ENCODE assay signal across 1 cellular context in the genomic region with DNA sequence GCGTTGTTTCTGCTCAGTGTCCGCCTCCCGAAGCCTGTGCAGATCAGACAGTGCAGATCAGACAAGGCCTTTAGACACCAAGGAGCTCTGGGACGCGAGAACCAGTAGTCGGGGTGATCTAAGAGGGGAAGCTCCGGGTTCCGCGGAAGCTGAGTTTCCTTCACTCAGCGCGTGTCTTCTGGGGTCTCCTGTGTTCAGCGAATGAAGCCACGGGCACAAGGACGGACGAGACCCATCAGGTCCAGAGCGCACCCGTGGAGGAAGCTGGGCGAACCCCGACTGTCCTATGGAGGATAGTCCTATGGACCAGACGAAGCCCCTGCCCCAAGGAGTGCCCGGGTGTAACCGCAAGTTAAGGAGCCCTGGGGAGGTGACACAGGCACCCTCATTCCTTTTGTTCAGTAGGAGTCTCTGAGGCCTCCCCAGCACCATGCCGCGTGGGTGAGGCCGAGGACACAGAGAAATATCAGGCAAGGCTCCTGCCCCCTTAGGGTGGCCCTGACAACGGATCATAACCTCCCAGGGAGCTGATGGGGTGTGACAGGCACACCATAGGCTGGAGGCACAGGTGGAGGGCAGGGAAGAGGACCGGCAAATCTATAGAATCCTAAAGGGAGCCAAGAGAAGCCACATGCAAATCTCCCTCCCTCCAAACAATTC.
TF ChIP-seq lines count a peak whose summit lies in the region.

No MANE protein-coding gene starts in this region.

TF ChIP-seq in GM12878, 131 proteins besides CTCF, POLR2A, EP300 and RAD21:
- TF ChIP-seq RELA (IDR thresholded peaks at IDR 0.05; ENCODE audit: borderline replicate concordance, partially characterized antibody): no peak
- TF ChIP-seq, protein P1, sequence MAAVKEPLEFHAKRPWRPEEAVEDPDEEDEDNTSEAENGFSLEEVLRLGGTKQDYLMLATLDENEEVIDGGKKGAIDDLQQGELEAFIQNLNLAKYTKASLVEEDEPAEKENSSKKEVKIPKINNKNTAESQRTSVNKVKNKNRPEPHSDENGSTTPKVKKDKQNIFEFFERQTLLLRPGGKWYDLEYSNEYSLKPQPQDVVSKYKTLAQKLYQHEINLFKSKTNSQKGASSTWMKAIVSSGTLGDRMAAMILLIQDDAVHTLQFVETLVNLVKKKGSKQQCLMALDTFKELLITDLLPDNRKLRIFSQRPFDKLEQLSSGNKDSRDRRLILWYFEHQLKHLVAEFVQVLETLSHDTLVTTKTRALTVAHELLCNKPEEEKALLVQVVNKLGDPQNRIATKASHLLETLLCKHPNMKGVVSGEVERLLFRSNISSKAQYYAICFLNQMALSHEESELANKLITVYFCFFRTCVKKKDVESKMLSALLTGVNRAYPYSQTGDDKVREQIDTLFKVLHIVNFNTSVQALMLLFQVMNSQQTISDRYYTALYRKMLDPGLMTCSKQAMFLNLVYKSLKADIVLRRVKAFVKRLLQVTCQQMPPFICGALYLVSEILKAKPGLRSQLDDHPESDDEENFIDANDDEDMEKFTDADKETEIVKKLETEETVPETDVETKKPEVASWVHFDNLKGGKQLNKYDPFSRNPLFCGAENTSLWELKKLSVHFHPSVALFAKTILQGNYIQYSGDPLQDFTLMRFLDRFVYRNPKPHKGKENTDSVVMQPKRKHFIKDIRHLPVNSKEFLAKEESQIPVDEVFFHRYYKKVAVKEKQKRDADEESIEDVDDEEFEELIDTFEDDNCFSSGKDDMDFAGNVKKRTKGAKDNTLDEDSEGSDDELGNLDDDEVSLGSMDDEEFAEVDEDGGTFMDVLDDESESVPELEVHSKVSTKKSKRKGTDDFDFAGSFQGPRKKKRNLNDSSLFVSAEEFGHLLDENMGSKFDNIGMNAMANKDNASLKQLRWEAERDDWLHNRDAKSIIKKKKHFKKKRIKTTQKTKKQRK (IDR thresholded peaks at IDR 0.05; ENCODE audit: low read depth, low read length): no peak
- TF ChIP-seq NR2C1 (IDR thresholded peaks at IDR 0.05): no peak
- no peak for TF ChIP-seq HCFC1 (IDR thresholded peaks at IDR 0.05; ENCODE audit: low read length)
- TF ChIP-seq HDAC6 (IDR thresholded peaks at IDR 0.05; ENCODE audit: unreplicated experiment): no peak
- TF ChIP-seq POU2F2 (IDR thresholded peaks at IDR 0.05; ENCODE audit: borderline replicate concordance, low read depth, low read length): peak; percentile 16; the same call in 1 of the 3 replicates
- TF ChIP-seq, protein P2, sequence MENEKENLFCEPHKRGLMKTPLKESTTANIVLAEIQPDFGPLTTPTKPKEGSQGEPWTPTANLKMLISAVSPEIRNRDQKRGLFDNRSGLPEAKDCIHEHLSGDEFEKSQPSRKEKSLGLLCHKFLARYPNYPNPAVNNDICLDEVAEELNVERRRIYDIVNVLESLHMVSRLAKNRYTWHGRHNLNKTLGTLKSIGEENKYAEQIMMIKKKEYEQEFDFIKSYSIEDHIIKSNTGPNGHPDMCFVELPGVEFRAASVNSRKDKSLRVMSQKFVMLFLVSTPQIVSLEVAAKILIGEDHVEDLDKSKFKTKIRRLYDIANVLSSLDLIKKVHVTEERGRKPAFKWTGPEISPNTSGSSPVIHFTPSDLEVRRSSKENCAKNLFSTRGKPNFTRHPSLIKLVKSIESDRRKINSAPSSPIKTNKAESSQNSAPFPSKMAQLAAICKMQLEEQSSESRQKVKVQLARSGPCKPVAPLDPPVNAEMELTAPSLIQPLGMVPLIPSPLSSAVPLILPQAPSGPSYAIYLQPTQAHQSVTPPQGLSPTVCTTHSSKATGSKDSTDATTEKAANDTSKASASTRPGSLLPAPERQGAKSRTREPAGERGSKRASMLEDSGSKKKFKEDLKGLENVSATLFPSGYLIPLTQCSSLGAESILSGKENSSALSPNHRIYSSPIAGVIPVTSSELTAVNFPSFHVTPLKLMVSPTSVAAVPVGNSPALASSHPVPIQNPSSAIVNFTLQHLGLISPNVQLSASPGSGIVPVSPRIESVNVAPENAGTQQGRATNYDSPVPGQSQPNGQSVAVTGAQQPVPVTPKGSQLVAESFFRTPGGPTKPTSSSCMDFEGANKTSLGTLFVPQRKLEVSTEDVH (IDR thresholded peaks at IDR 0.05; ENCODE audit: low read depth, partially characterized antibody): no peak
- no peak for TF ChIP-seq POLR2AphosphoS5 (IDR thresholded peaks at IDR 0.05; ENCODE audit: low read length)
- TF ChIP-seq, protein P3, sequence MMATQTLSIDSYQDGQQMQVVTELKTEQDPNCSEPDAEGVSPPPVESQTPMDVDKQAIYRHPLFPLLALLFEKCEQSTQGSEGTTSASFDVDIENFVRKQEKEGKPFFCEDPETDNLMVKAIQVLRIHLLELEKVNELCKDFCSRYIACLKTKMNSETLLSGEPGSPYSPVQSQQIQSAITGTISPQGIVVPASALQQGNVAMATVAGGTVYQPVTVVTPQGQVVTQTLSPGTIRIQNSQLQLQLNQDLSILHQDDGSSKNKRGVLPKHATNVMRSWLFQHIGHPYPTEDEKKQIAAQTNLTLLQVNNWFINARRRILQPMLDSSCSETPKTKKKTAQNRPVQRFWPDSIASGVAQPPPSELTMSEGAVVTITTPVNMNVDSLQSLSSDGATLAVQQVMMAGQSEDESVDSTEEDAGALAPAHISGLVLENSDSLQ (IDR thresholded peaks at IDR 0.05): no peak
- TF ChIP-seq RUNX3 (IDR thresholded peaks at IDR 0.05; ENCODE audit: low read length): peak; percentile 53; the same call in 1 of the 2 replicates
- TF ChIP-seq IKZF2 (IDR thresholded peaks at IDR 0.05): no peak
- no peak for TF ChIP-seq ZNF24 (IDR thresholded peaks at IDR 0.05)
- TF ChIP-seq, protein P4, sequence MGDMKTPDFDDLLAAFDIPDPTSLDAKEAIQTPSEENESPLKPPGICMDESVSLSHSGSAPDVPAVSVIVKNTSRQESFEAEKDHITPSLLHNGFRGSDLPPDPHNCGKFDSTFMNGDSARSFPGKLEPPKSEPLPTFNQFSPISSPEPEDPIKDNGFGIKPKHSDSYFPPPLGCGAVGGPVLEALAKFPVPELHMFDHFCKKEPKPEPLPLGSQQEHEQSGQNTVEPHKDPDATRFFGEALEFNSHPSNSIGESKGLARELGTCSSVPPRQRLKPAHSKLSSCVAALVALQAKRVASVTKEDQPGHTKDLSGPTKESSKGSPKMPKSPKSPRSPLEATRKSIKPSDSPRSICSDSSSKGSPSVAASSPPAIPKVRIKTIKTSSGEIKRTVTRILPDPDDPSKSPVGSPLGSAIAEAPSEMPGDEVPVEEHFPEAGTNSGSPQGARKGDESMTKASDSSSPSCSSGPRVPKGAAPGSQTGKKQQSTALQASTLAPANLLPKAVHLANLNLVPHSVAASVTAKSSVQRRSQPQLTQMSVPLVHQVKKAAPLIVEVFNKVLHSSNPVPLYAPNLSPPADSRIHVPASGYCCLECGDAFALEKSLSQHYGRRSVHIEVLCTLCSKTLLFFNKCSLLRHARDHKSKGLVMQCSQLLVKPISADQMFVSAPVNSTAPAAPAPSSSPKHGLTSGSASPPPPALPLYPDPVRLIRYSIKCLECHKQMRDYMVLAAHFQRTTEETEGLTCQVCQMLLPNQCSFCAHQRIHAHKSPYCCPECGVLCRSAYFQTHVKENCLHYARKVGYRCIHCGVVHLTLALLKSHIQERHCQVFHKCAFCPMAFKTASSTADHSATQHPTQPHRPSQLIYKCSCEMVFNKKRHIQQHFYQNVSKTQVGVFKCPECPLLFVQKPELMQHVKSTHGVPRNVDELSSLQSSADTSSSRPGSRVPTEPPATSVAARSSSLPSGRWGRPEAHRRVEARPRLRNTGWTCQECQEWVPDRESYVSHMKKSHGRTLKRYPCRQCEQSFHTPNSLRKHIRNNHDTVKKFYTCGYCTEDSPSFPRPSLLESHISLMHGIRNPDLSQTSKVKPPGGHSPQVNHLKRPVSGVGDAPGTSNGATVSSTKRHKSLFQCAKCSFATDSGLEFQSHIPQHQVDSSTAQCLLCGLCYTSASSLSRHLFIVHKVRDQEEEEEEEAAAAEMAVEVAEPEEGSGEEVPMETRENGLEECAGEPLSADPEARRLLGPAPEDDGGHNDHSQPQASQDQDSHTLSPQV (IDR thresholded peaks at IDR 0.05): no peak
